In genomic region chr12:30796508-30796780, GRCh38 we compare ENCODE assay signal across 8 cellular contexts. TPM values are rescaled to one million over a fixed set of nuclear protein-coding genes. Genes with fewer than 3 reads are reported as not detected.
DNase-seq lines count a peak whose midpoint lies in the region; ATAC-seq and TF ChIP-seq lines count a peak whose summit lies in the region.

No MANE protein-coding gene starts in this region.

- TF ChIP-seq POLR2A in HCT116 (IDR thresholded peaks at IDR 0.05; ENCODE audit: borderline replicate concordance, extremely low read depth, insufficient read depth, insufficient read length): no peak
- TF ChIP-seq POLR2A in esophagus squamous epithelium (IDR thresholded peaks at IDR 0.05): no peak

- peak overlapping the region in 1 of 2 donors; percentile 88 for H3K27ac Mint-ChIP-seq in natural killer cell

- ATAC-seq in HCT116: peak; percentile 31
- ATAC-seq in natural killer cell: peak; percentile 18 to 34 (median 24)
- no peak for ATAC-seq in HG02571 (IDR thresholded peaks at IDR 0.05; ENCODE audit: unreplicated experiment)
- ATAC-seq in HG02678 (IDR thresholded peaks at IDR 0.05; ENCODE audit: unreplicated experiment): no peak

- H3K4me3 ChIP-seq in HCT116 (replicated peaks in 1 of 2; ENCODE audit: low read depth in 1 of 2, low read length in 2 of 2) (peak overlapping the region; percentile 75 to 76), SK-N-MC (peak overlapping the region; percentile 74), esophagus squamous epithelium (peak overlapping the region; percentile 54 to 76 (median 61))

- DNase-seq in EL (peak; percentile 64), HCT116 (ENCODE audit: low read depth, low spot score) (no peak), SK-N-MC (ENCODE audit: low read depth, low spot score) (no peak), esophagus squamous epithelium (lab: John Stamatoyannopoulos, UW) (no peak), natural killer cell (no peak), CD1c-positive myeloid dendritic cell (ENCODE audit: extremely low spot score) (no peak)

- TF ChIP-seq CTCF in HCT116 (IDR thresholded peaks at IDR 0.05 in 2 of 3, conservative IDR thresholded peaks at IDR 0.05 in 1 of 3; ENCODE audit: borderline replicate concordance in 1 of 3, insufficient read depth in 1 of 3, low read depth in 2 of 3, low read length in 2 of 3): no peak
- no peak for TF ChIP-seq CTCF in esophagus squamous epithelium (IDR thresholded peaks at IDR 0.05)
- no peak for TF ChIP-seq CTCF in natural killer cell (IDR thresholded peaks at IDR 0.05)

- H3K9me3 Mint-ChIP-seq in natural killer cell: no peaks in the 10 kb centered on the region

- H3K4me2 ChIP-seq in HCT116 (ENCODE audit: low read length): peak overlapping the region; percentile 96

- H3K27me3 ChIP-seq in HCT116 (ENCODE audit: insufficient read depth, low read length) (no peaks in the 10 kb centered on the region), esophagus squamous epithelium (peaks cover 0 to 19% (median 0%) of the 10 kb centered on the region in 4 donors)

- H3K4me1 Mint-ChIP-seq in natural killer cell: peaks cover 5 to 28% of the 10 kb centered on the region in 2 donors

- CTCF ChIA-PET in HCT116 (lab: Charles Lee): interaction anchor here (0.7 to 1.3 kb wide), 5 partner anchors 11 to 1277 kb away, joined by 3 to 4 read pairs (median 3); no protein-coding TSS in a partner anchor

- H3K9me3 ChIP-seq in HCT116 (ENCODE audit: control insufficient read depth in 1 of 2, insufficient read depth in 1 of 2, low read depth in 1 of 2, low read length in 2 of 2) (no peaks in the 10 kb centered on the region), SK-N-MC (ENCODE audit: low read depth, low read length) (no peaks in the 10 kb centered on the region), esophagus squamous epithelium (no peaks in the 10 kb centered on the region)

- no TSS peak for BruUV-seq in HCT116 (replicated peaks; lab: Mats Ljungman, UMichigan)

- H3K4me1 ChIP-seq in HCT116 (ENCODE audit: control insufficient read depth in 1 of 2, insufficient read depth in 2 of 2, low read length in 2 of 2) (peaks cover 30 to 57% of the 10 kb centered on the region in 2 experiments), esophagus squamous epithelium (peaks cover 18 to 49% (median 22%) of the 10 kb centered on the region in 3 donors)

- H3K36me3 ChIP-seq in HCT116 (ENCODE audit: control insufficient read depth in 1 of 2, insufficient read depth in 2 of 2, low read length in 2 of 2) (peaks cover 0 to 14% of the 10 kb centered on the region in 2 experiments; a peak in 1 of 4 replicates), SK-N-MC (ENCODE audit: insufficient read depth, low read length) (no peaks in the 10 kb centered on the region), esophagus squamous epithelium (no peaks in the 10 kb centered on the region)

- TF ChIP-seq RAD21 in HCT116 (IDR thresholded peaks at IDR 0.05; ENCODE audit: low read depth): no peak

- RAD21 ChIA-PET in HCT116 (lab: Charles Lee; ENCODE audit: low non-redundant PET in 1 of 2, low total read pairs in 2 of 2, uncharacterized antibody in 2 of 2, unreplicated experiment in 2 of 2): no interaction called here

- POLR2A ChIA-PET in HCT116 (lab: Charles Lee): interaction anchor here (0.7 to 3.4 kb wide), 7 partner anchors 8 to 1304 kb away, joined by 3 to 27 read pairs (median 4); partner anchors contain the start of gene CAPRIN2

- H2AFZ ChIP-seq in HCT116 (ENCODE audit: low read depth, low read length, poor library complexity, severe bottlenecking): no peak overlapping the region

- H3K9ac ChIP-seq in HCT116 (ENCODE audit: low read length) (peak overlapping the region; percentile 82), SK-N-MC (ENCODE audit: insufficient read length) (no peak overlapping the region)

- no peaks in the 10 kb centered on the region for H3K36me3 Mint-ChIP-seq in natural killer cell

- H3K27me3 Mint-ChIP-seq in natural killer cell (ENCODE audit: low read depth in 2 of 2): peaks cover 0 to 3% of the 10 kb centered on the region in 2 donors

- peaks cover 5% of the 10 kb centered on the region; the same call in 1 of the 2 replicates for H3K79me2 ChIP-seq in HCT116 (ENCODE audit: insufficient read depth, low read length)

- 0 to 3% methylated on average over 5 to 11 of the region's 19 CpGs for WGBS in esophagus squamous epithelium, 2 donors

- no peaks in the 10 kb centered on the region for H4K20me1 ChIP-seq in HCT116 (ENCODE audit: insufficient read depth)

- peak overlapping the region; percentile 86 for H3K4me3 Mint-ChIP-seq in natural killer cell

- no peaks in the 10 kb centered on the region for H3K9me2 ChIP-seq in HCT116 (ENCODE audit: insufficient read depth)

- intact Hi-C loops in HCT116 (cut with micrococcal nuclease): loop anchor here (5.0 kb wide), 1 partner anchor 99 kb away; the partner anchor contains the start of gene IPO8
- intact Hi-C loops in esophagus squamous epithelium (cut with DNase I): no loop called here
- intact Hi-C loops in natural killer cell (cut with micrococcal nuclease): no loop called here

- H3K27ac ChIP-seq in HCT116 (ENCODE audit: low read depth, low read length): peak overlapping the region; percentile 99
- H3K27ac ChIP-seq in SK-N-MC: no peak overlapping the region
- H3K27ac ChIP-seq in esophagus squamous epithelium: peak overlapping the region; percentile 44 to 79 (median 66)

TF ChIP-seq in HCT116, 20 proteins besides CTCF, POLR2A, EP300 and RAD21:
- no peak for TF ChIP-seq SP1 (IDR thresholded peaks at IDR 0.05; ENCODE audit: low read depth)
- no peak for TF ChIP-seq REST (IDR thresholded peaks at IDR 0.05; ENCODE audit: low read depth)
- TF ChIP-seq EGR1 (IDR thresholded peaks at IDR 0.05; ENCODE audit: low read depth): no peak
- TF ChIP-seq CBX3 (IDR thresholded peaks at IDR 0.05; ENCODE audit: low read depth): no peak; the same call in 1 of the 2 replicates
- no peak for TF ChIP-seq TCF7L2 (IDR thresholded peaks at IDR 0.05; ENCODE audit: borderline replicate concordance, extremely low read depth, insufficient read depth, insufficient read length)
- TF ChIP-seq SRF (IDR thresholded peaks at IDR 0.05; ENCODE audit: low read depth): no peak

RNA-seq across cellular contexts. Expression of gene CAPRIN2, which starts 41.7 kb away (rescaled TPM):
- total RNA-seq in HCT116 (2021; ENCODE audit: unreplicated experiment) (30.8 TPM), esophagus squamous epithelium (10 to 100 TPM in 3 of 4 donors, 1 to 10 TPM in 1; 2.5 to 26.5 (median 15.2) TPM), natural killer cell (10 to 100 TPM; 38.1 to 53.2 (median 38.7) TPM)
- polyA plus RNA-seq in HCT116 (2012): 19.0 and 24.0 TPM in 2 replicates

Comparison
In these comparisons a context has a peak if more than half of its experiments do, and no peak if none do; other contexts are left out.
1. ATAC-seq: peak in HCT116 (single experiment) and natural killer cell (3 of 3); none in HG02571 (single experiment) and HG02678 (single experiment).
2. Peak in every context shown above with its lines, with median percentiles within 50 percentile points of each other: H3K4me3 ChIP-seq.